In the genomic region with DNA sequence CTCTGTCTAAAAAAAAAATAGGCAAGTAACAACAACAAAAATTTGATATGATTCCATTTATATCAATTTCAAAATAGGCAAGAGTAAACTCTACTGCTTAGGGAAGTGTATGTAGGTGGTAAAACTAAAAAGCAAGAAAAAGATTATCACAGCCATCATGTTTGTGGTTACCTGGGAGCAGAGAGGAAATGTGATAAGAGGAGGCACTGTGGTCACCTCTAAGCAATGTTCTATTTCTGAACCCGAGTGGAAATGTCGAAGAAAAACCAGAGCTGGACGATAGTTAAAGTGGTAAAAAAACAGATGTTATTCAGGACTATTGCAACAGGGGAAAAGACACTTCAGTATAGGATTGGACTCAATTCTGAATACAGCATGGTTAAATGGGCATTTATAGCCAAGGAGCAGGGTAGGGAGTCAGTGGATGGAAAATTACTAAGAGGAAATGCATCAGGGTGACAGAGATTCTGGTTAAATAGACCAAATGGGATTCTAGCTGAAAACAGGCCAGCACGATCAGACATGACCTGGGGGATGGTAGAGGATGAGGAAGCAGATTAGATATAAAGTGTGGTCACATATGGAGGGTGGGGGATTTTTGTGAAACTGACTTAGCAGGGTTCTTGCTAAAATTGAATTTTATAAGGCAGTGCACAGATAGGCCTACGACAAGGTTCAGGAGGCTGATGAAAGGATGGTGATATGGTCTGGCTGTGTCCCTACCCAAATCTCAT, we compare ENCODE assay signal across 13 cellular contexts. TPM values are rescaled to one million over a fixed set of nuclear protein-coding genes. Genes with fewer than 3 reads are reported as not detected.
A peak's percentile ranks its signal among the peaks of the same experiment; 100 is the strongest.
DNase-seq lines count a peak whose midpoint lies in the region; ATAC-seq and TF ChIP-seq lines count a peak whose summit lies in the region.
"Had no signal": no experiment of that assay in that cellular context is flagged by ENCODE, and none has a peak within 500 bp of the region (broad histone marks: within the 10 kb centered on the region; RNA-seq: fewer than 3 reads in every experiment).

No MANE protein-coding gene starts in this region.

- peak overlapping the region; percentile 21 for H3K27ac ChIP-seq in KOPT-K1 (ENCODE audit: low read depth, low read length, poor library complexity, severe bottlenecking)
- peak overlapping the region in 4 of 5 donors; percentile 6 to 53 (median 28) for H3K27ac ChIP-seq in stomach
- H3K27ac ChIP-seq in substantia nigra (ENCODE audit: low read depth, low read length, poor library complexity, severe bottlenecking) = no peak overlapping the region
- H3K27ac ChIP-seq: cardiac muscle cell had no signal

- peaks cover 5% of the 10 kb centered on the region for H3K36me3 Mint-ChIP-seq in activated T-helper 17 cell treated with anti-CD3 and anti-CD28 coated beads, Interleukin-2, amount 50 U/mL, for 72 hours (ENCODE audit: low read depth)

- TF ChIP-seq POLR2A in stomach (IDR thresholded peaks at IDR 0.05) = no peak

- WGBS in stomach, 5 donors = 35 to 53% (median 43%) methylated on average over 5 of the region's 5 CpGs

- H3K4me1 Mint-ChIP-seq in activated T-helper 17 cell treated with anti-CD3 and anti-CD28 coated beads, Interleukin-2, amount 50 U/mL, for 72 hours = peaks cover 14% of the 10 kb centered on the region
- H3K4me1 Mint-ChIP-seq: memory B cell had no signal

- no peak overlapping the region for H3K4me3 ChIP-seq in stomach
- H3K4me3 ChIP-seq: cardiac muscle cell had no signal

- TF ChIP-seq EP300 in stomach (IDR thresholded peaks at IDR 0.05) = no peak

- intact Hi-C loops in stomach (cut with DNase I; ENCODE audit: low total_unique reads) = no loop called here

- ATAC-seq in activated T-helper 17 cell treated with anti-CD3 and anti-CD28 coated beads, Interleukin-2, amount 50 U/mL, for 72 hours (replicated peaks) = peak; percentile 85

- no peaks in the 10 kb centered on the region for H3K27me3 ChIP-seq in stomach
- H3K27me3 ChIP-seq: BE2C, cardiac muscle cell had no signal

- peak overlapping the region; percentile 94 for H3K27ac Mint-ChIP-seq in activated T-helper 17 cell treated with anti-CD3 and anti-CD28 coated beads, Interleukin-2, amount 50 U/mL, for 72 hours
- H3K27ac Mint-ChIP-seq: HFFc6, memory B cell had no signal

- H3K9me3 Mint-ChIP-seq in activated T-helper 17 cell treated with anti-CD3 and anti-CD28 coated beads, Interleukin-2, amount 50 U/mL, for 72 hours = peaks cover 3% of the 10 kb centered on the region

- H3K4me1 ChIP-seq in stomach = peaks cover 0 to 8% (median 2%) of the 10 kb centered on the region in 4 donors

- no peaks in the 10 kb centered on the region for H3K27me3 Mint-ChIP-seq in activated T-helper 17 cell treated with anti-CD3 and anti-CD28 coated beads, Interleukin-2, amount 50 U/mL, for 72 hours
- H3K27me3 Mint-ChIP-seq: memory B cell had no signal

- no peak for TF ChIP-seq CTCF in stomach (IDR thresholded peaks at IDR 0.05)

- H3K36me3 ChIP-seq in KOPT-K1 (ENCODE audit: insufficient read depth, low read length) = no peaks in the 10 kb centered on the region
- H3K36me3 ChIP-seq in stomach = peaks cover 0 to 14% (median under 1%) of the 10 kb centered on the region in 4 donors
- H3K36me3 ChIP-seq: cardiac muscle cell had no signal

- H3K9me3 ChIP-seq in KOPT-K1 (ENCODE audit: insufficient read depth, low read length, poor library complexity, severe bottlenecking) (peaks cover 20% of the 10 kb centered on the region), stomach (no peaks in the 10 kb centered on the region)
- H3K9me3 ChIP-seq: BE2C had no signal

- peak; percentile 48 for DNase-seq in stimulated activated CD4-positive, alpha-beta T cell treated with anti-CD3 and anti-CD28 coated beads, Interleukin-15, amount 100 ng/mL, for 24 hours
- DNase-seq in stimulated activated CD4-positive, alpha-beta T cell treated with anti-CD3 and anti-CD28 coated beads, Interleukin-4, amount 100 ng/mL, for 1 hour = no peak
- no peak for DNase-seq in stomach
- DNase-seq in NCI-H524 treated with DMSO at 0.1 percent for 48 hours (lab: John Stamatoyannopoulos, UW) = no peak
- no peak for DNase-seq in SIG-M5 treated with dmso at 0.1 percent for 504 hours (lab: John Stamatoyannopoulos, UW; ENCODE audit: unreplicated experiment)
- no peak for DNase-seq in substantia nigra (lab: John Stamatoyannopoulos, UW)
- DNase-seq: BE2C, HFFc6, NCI-H510A had no signal

- H3K4me3 Mint-ChIP-seq in activated T-helper 17 cell treated with anti-CD3 and anti-CD28 coated beads, Interleukin-2, amount 50 U/mL, for 72 hours = peak overlapping the region; percentile 76
- H3K4me3 Mint-ChIP-seq: HFFc6, memory B cell had no signal

RNA-seq across cellular contexts. Expression of gene TEX30, which starts 6.0 kb away (rescaled TPM):
- total RNA-seq in activated T-helper 17 cell treated with anti-CD3 and anti-CD28 coated beads, Interleukin-2, amount 50 U/mL, for 72 hours = 10 to 100 TPM; 20.0 to 26.3 TPM
- total RNA-seq in stomach = 10 to 100 TPM in 3 of 5 donors, 1 to 10 TPM in 1, not detected in 1; 8.9 to 50.7 (median 11.9) TPM
- polyA plus RNA-seq in stomach = 10 to 100 TPM in 2 of 3 donors, 1 to 10 TPM in 1; 8.6 to 12.2 (median 10.4) TPM

RNA-seq across cellular contexts. Expression of gene POGLUT2, which starts 19.2 kb away (rescaled TPM):
- total RNA-seq in activated T-helper 17 cell treated with anti-CD3 and anti-CD28 coated beads, Interleukin-2, amount 50 U/mL, for 72 hours = 1 to 10 TPM; 2.1 to 5.6 TPM
- 10 to 100 TPM in 2 of 5 donors, 1 to 10 TPM in 1, under 1 TPM in 1, not detected in 1; 0.58 to 48.2 (median 7.6) TPM for total RNA-seq in stomach
- 1 to 10 TPM; 1.6 to 2.2 (median 1.7) TPM for polyA plus RNA-seq in stomach

RNA-seq across cellular contexts. Expression of gene BIVM, which starts 19.3 kb away (rescaled TPM):
- 10 to 100 TPM; 10.1 to 19.5 TPM for total RNA-seq in activated T-helper 17 cell treated with anti-CD3 and anti-CD28 coated beads, Interleukin-2, amount 50 U/mL, for 72 hours
- 10 to 100 TPM in 4 of 5 donors, 1 to 10 TPM in 1; 2.6 to 82.9 (median 23.6) TPM for total RNA-seq in stomach
- 10 to 100 TPM in 1 of 3 donors, 1 to 10 TPM in 2; 8.3 to 16.3 (median 8.8) TPM for polyA plus RNA-seq in stomach
